6 cellular contexts compared by ENCODE assay signal in genomic region chr19:1214299-1214861, GRCh38. TPM values are rescaled to one million over a fixed set of nuclear protein-coding genes. Genes with fewer than 3 reads are reported as not detected.
DNase-seq lines count a peak whose midpoint lies in the region; ATAC-seq, FAIRE-seq and TF ChIP-seq lines count a peak whose summit lies in the region.

No MANE protein-coding gene starts in this region.

- WGBS in K562 (ENCODE audit: insufficient coverage, low coverage, missing lambda C conversion rate), result 90% methylated on average over 18 of the region's 21 CpGs

- peaks cover 22 to 79% of the 10 kb centered on the region in 2 experiments for H3K4me1 ChIP-seq in K562 (replicated peaks in 1 of 2; ENCODE audit: control insufficient read depth in 2 of 2, insufficient read depth in 2 of 2, low read length in 2 of 2)

- FAIRE-seq in GM12892 (lab: Jason Lieb, UNC) (peak; percentile 27), K562 (lab: Jason Lieb, UNC) (no peak)

- H3K27me3 ChIP-seq in K562 (ENCODE audit: control insufficient read depth in 2 of 2, insufficient read depth in 2 of 2, low read length in 2 of 2), result no peaks in the 10 kb centered on the region

- TF ChIP-seq POLR2A in GM12892 (IDR thresholded peaks at IDR 0.05; ENCODE audit: low read depth, low read length) (no peak), K562 (conservative IDR thresholded peaks at IDR 0.05) (no peak)

- POLR2A ChIA-PET in K562 (lab: Yijun Ruan, JAX), result interaction anchor here (0.5 to 1.2 kb wide), 6 partner anchors 11 to 227 kb away, joined by 3 to 5 read pairs (median 4); partner anchors contain the start of gene GPX4
- POLR2A ChIA-PET in naive thymus-derived CD8-positive, alpha-beta T cell (lab: Charles Lee), result interaction anchor here (0.6 to 1.1 kb wide), 3 partner anchors 22 to 217 kb away, joined by 3 to 4 read pairs (median 3); partner anchors contain the start of gene ARHGAP45

- ATAC-seq in K562 (no peak), GM19324 (IDR thresholded peaks at IDR 0.05; ENCODE audit: low FRiP score, unreplicated experiment) (no peak)
- ATAC-seq in naive thymus-derived CD8-positive, alpha-beta T cell, result no peak

- H4K20me1 ChIP-seq in K562 (replicated peaks; ENCODE audit: control insufficient read depth, insufficient read depth, low read length), result peaks cover 69% of the 10 kb centered on the region

- H3K4me1 Mint-ChIP-seq in naive thymus-derived CD8-positive, alpha-beta T cell, result peaks cover 16 to 43% (median 29%) of the 10 kb centered on the region in 4 donors

- no peak for TF ChIP-seq RAD21 in K562 (CRISPR knock-in tag; conservative IDR thresholded peaks at IDR 0.05 in 1 of 2, IDR thresholded peaks at IDR 0.05 in 1 of 2)

- CTCF ChIA-PET in K562 (lab: Yijun Ruan, JAX; ENCODE audit: low intra/inter-chr PET ratio), result interaction anchor here (0.5 kb wide), 1 partner anchor 101 kb away, joined by 3 read pairs; no protein-coding TSS in a partner anchor

- no peaks in the 10 kb centered on the region for H3K9me3 ChIP-seq in K562 (replicated peaks; ENCODE audit: control insufficient read depth, insufficient read depth, low read depth, low read length)

- no peak overlapping the region for H2AFZ ChIP-seq in K562 (ENCODE audit: low read depth, low read length)

- peaks cover 22% of the 10 kb centered on the region for H3K9me1 ChIP-seq in K562 (ENCODE audit: control insufficient read depth, insufficient read depth, low read length)

- H3K27me3 Mint-ChIP-seq in naive thymus-derived CD8-positive, alpha-beta T cell, result no peaks in the 10 kb centered on the region

- in situ Hi-C loops in K562 (cut with MboI), result no loop called here

- H3K27ac ChIP-seq in K562 (ENCODE audit: extremely low read depth, low read depth, low read length), result no peak overlapping the region; the same call in 2 of the 3 replicates

- peaks cover 0 to 23% (median 0%) of the 10 kb centered on the region in 3 donors for H3K36me3 Mint-ChIP-seq in naive thymus-derived CD8-positive, alpha-beta T cell

- DNase-seq in GM12892 (ENCODE audit: insufficient read length) (no peak), K562 (ENCODE audit: extremely low read depth in 1 of 4, low spot score in 3 of 4) (no peak), OCI-M2 (lab: John Stamatoyannopoulos, UW; ENCODE audit: unreplicated experiment) (no peak), retina (no peak)
- DNase-seq in naive thymus-derived CD8-positive, alpha-beta T cell, result no peak

- H3K36me3 ChIP-seq in K562 (ENCODE audit: control insufficient read depth, insufficient read depth, low read length), result peaks cover 75% of the 10 kb centered on the region; the same call in 2 of the 3 replicates

- peak overlapping the region in 1 of 2 experiments; percentile 11; a peak in 2 of 4 replicates for H3K9ac ChIP-seq in K562 (ENCODE audit: insufficient read depth in 1 of 2, low read depth in 2 of 2, low read length in 2 of 2)

- no peak for TF ChIP-seq EP300 in K562 (IDR thresholded peaks at IDR 0.05; ENCODE audit: low read length)

- intact Hi-C loops in K562 (cut with micrococcal nuclease), result no loop called here

- H3K79me2 ChIP-seq in K562 (ENCODE audit: control insufficient read depth, insufficient read depth, low read length), result peaks cover 95% of the 10 kb centered on the region

- H3K4me3 ChIP-seq in K562, result no peak overlapping the region

- TF ChIP-seq CTCF in K562 (IDR thresholded peaks at IDR 0.05 in 2 of 3, conservative IDR thresholded peaks at IDR 0.05 in 1 of 3; ENCODE audit: insufficient read depth in 2 of 3, low read depth in 1 of 3, low read length in 3 of 3), result 0 out of 6 replicates have a peak, but pooled peaks of 1 of the 3 experiments have one; percentile 7

- peak overlapping the region; percentile 85 to 95 (median 90) for H3K27ac Mint-ChIP-seq in naive thymus-derived CD8-positive, alpha-beta T cell

- H3K4me3 Mint-ChIP-seq in naive thymus-derived CD8-positive, alpha-beta T cell, result peak overlapping the region in 8 of 10 donors; percentile 47 to 89 (median 74)

- H3K9me3 Mint-ChIP-seq in naive thymus-derived CD8-positive, alpha-beta T cell, result no peaks in the 10 kb centered on the region

- no TSS peak for BruUV-seq in K562 (replicated peaks; lab: Mats Ljungman, UMichigan)

- no peak overlapping the region for H3K4me2 ChIP-seq in K562 (ENCODE audit: insufficient read depth, low read length)

RNA-seq across cellular contexts. Expression of gene STK11, which starts 8.8 kb away (rescaled TPM):
- 13.8 TPM for polyA plus RNA-seq in GM12892 (2012; ENCODE audit: missing spikeins)
- 76.0 and 175 TPM in 2 replicates for total RNA-seq in K562 (2011; cell fraction: chromatin; rRNA removed; ENCODE audit: low replicate concordance)
- total RNA-seq in K562 (2011; cell fraction: nucleolus; rRNA removed), result 128 and 133 TPM in 2 replicates
- total RNA-seq in K562 (2011; cell fraction: nucleoplasm; rRNA removed), result 58.7 and 79.5 TPM in 2 replicates
- 96.5 and 102 TPM in 2 replicates for total RNA-seq in K562 (2014; rRNA removed)
- total RNA-seq in K562 (2014; rRNA removed; fragmentation: Illumina TruSeq; extraction: Trizol), result 28.9 and 31.7 TPM in 2 replicates
- total RNA-seq in K562 (2015; rRNA removed; fragmentation: Illumina TruSeq; extraction: Trizol), result 40.6 and 43.2 TPM in 2 replicates
- total RNA-seq in K562 (2021), result 76.3 and 89.6 TPM in 2 replicates
- 31.2 and 34.3 TPM in 2 replicates for polyA plus RNA-seq in K562 (2011; rRNA removed)
- 37.0 and 67.8 TPM in 2 replicates for polyA plus RNA-seq in K562 (2011; cell fraction: cytosol; rRNA removed)
- 127 and 182 TPM in 2 replicates for polyA plus RNA-seq in K562 (2011; cell fraction: nucleus; rRNA removed)
- 49.5 and 76.3 TPM in 2 replicates for polyA plus RNA-seq in K562 (2012)
- polyA plus RNA-seq in K562 (2014; fragmentation: Illumina TruSeq; extraction: Trizol), result 22.0 and 39.1 TPM in 2 replicates
- polyA plus RNA-seq in K562 (2014; fragmentation: Nextera tagmentation; extraction: Ambion mirVana), result under 1 TPM; 0.15 to 1.00 TPM
- polyA plus RNA-seq in K562 (2014; rRNA removed), result 69.4 and 79.9 TPM in 2 replicates
- 38.2 and 43.6 TPM in 2 replicates for polyA minus RNA-seq in K562 (2011; rRNA and poly(A)+ RNA removed)
- polyA minus RNA-seq in K562 (2011; cell fraction: cytosol; rRNA and poly(A)+ RNA removed), result 33.9 and 37.0 TPM in 2 replicates
- 34.3 and 36.1 TPM in 2 replicates for polyA minus RNA-seq in K562 (2011; cell fraction: nucleus; rRNA and poly(A)+ RNA removed)
- 10 to 100 TPM; 91.5 to 96.0 TPM for total RNA-seq in naive thymus-derived CD8-positive, alpha-beta T cell
- 10 to 100 TPM; 12.3 to 43.9 (median 20.3) TPM for polyA plus RNA-seq in naive thymus-derived CD8-positive, alpha-beta T cell

RNA-seq across cellular contexts. Expression of gene CBARP, which starts 23.4 kb away (rescaled TPM):
- not detected for polyA plus RNA-seq in GM12892 (2012; ENCODE audit: missing spikeins)
- total RNA-seq in K562 (2011; cell fraction: chromatin; rRNA removed; ENCODE audit: low replicate concordance), result 2.8 and 13.5 TPM in 2 replicates
- 11.4 and 15.2 TPM in 2 replicates for total RNA-seq in K562 (2011; cell fraction: nucleolus; rRNA removed)
- 4.2 and 6.2 TPM in 2 replicates for total RNA-seq in K562 (2011; cell fraction: nucleoplasm; rRNA removed)
- total RNA-seq in K562 (2014; rRNA removed) (3.7 and 3.8 TPM in 2 replicates), K562 (2014; rRNA removed; fragmentation: Illumina TruSeq; extraction: Trizol) (0.18 TPM in 1 of 2 replicates, not detected in the other), K562 (2015; rRNA removed; fragmentation: Illumina TruSeq; extraction: Trizol) (1.3 and 1.4 TPM in 2 replicates), K562 (2021) (6.6 and 8.9 TPM in 2 replicates)
- polyA plus RNA-seq in K562 (2011; rRNA removed) (0.98 and 1.2 TPM in 2 replicates), K562 (2014; fragmentation: Illumina TruSeq; extraction: Trizol) (0.25 and 2.3 TPM in 2 replicates), K562 (2014; fragmentation: Nextera tagmentation; extraction: Ambion mirVana) (under 1 TPM in 1 of 2 experiments, not detected in 1; 0.03 TPM), K562 (2014; rRNA removed) (5.8 and 6.3 TPM in 2 replicates)
- 0.84 and 4.5 TPM in 2 replicates for polyA plus RNA-seq in K562 (2011; cell fraction: cytosol; rRNA removed)
- polyA plus RNA-seq in K562 (2011; cell fraction: nucleus; rRNA removed), result 8.2 and 25.4 TPM in 2 replicates
- polyA plus RNA-seq in K562 (2012), result 3.1 and 3.3 TPM in 2 replicates
- 0.11 and 0.15 TPM in 2 replicates for polyA minus RNA-seq in K562 (2011; rRNA and poly(A)+ RNA removed)
- 2.9 and 3.0 TPM in 2 replicates for polyA minus RNA-seq in K562 (2011; cell fraction: cytosol; rRNA and poly(A)+ RNA removed)
- polyA minus RNA-seq in K562 (2011; cell fraction: nucleus; rRNA and poly(A)+ RNA removed), result 3.0 and 3.8 TPM in 2 replicates
- not detected for total RNA-seq in naive thymus-derived CD8-positive, alpha-beta T cell
- not detected for polyA plus RNA-seq in naive thymus-derived CD8-positive, alpha-beta T cell

RNA-seq across cellular contexts. Expression of gene ATP5F1D, which starts 27.2 kb away (rescaled TPM):
- 63.3 TPM for polyA plus RNA-seq in GM12892 (2012; ENCODE audit: missing spikeins)
- 42.1 and 110 TPM in 2 replicates for total RNA-seq in K562 (2011; cell fraction: chromatin; rRNA removed; ENCODE audit: low replicate concordance)
- 116 and 129 TPM in 2 replicates for total RNA-seq in K562 (2011; cell fraction: nucleolus; rRNA removed)
- 74.0 and 85.6 TPM in 2 replicates for total RNA-seq in K562 (2011; cell fraction: nucleoplasm; rRNA removed)
- total RNA-seq in K562 (2014; rRNA removed), result 135 and 145 TPM in 2 replicates
- 3.9 and 4.6 TPM in 2 replicates for total RNA-seq in K562 (2014; rRNA removed; fragmentation: Illumina TruSeq; extraction: Trizol)
- total RNA-seq in K562 (2015; rRNA removed; fragmentation: Illumina TruSeq; extraction: Trizol), result 65.2 and 73.0 TPM in 2 replicates
- 409 and 434 TPM in 2 replicates for total RNA-seq in K562 (2021)
- 36.8 and 58.7 TPM in 2 replicates for polyA plus RNA-seq in K562 (2011; rRNA removed)
- 119 and 471 TPM in 2 replicates for polyA plus RNA-seq in K562 (2011; cell fraction: cytosol; rRNA removed)
- polyA plus RNA-seq in K562 (2011; cell fraction: nucleus; rRNA removed), result 90.5 and 137 TPM in 2 replicates
- polyA plus RNA-seq in K562 (2012), result 278 and 318 TPM in 2 replicates
- polyA plus RNA-seq in K562 (2014; fragmentation: Illumina TruSeq; extraction: Trizol), result 18.7 and 106 TPM in 2 replicates
- 10 to 100 TPM in 1 of 2 experiments, 1 to 10 TPM in 1; 9.7 to 23.3 TPM for polyA plus RNA-seq in K562 (2014; fragmentation: Nextera tagmentation; extraction: Ambion mirVana)
- polyA plus RNA-seq in K562 (2014; rRNA removed), result 233 and 236 TPM in 2 replicates
- polyA minus RNA-seq in K562 (2011; rRNA and poly(A)+ RNA removed), result 16.5 and 29.9 TPM in 2 replicates
- 115 and 175 TPM in 2 replicates for polyA minus RNA-seq in K562 (2011; cell fraction: cytosol; rRNA and poly(A)+ RNA removed)
- polyA minus RNA-seq in K562 (2011; cell fraction: nucleus; rRNA and poly(A)+ RNA removed), result 28.8 and 35.8 TPM in 2 replicates
- 10 to 100 TPM; 83.9 to 89.0 TPM for total RNA-seq in naive thymus-derived CD8-positive, alpha-beta T cell
- 100 to 1,000 TPM; 214 to 264 (median 262) TPM for polyA plus RNA-seq in naive thymus-derived CD8-positive, alpha-beta T cell

RNA-seq across cellular contexts. Expression of gene MIDN, which starts 34.0 kb away (rescaled TPM):
- 8.9 TPM for polyA plus RNA-seq in GM12892 (2012; ENCODE audit: missing spikeins)
- total RNA-seq in K562 (2011; cell fraction: chromatin; rRNA removed; ENCODE audit: low replicate concordance), result 30.7 and 106 TPM in 2 replicates
- total RNA-seq in K562 (2011; cell fraction: nucleolus; rRNA removed), result 81.7 and 90.7 TPM in 2 replicates
- 55.1 and 88.1 TPM in 2 replicates for total RNA-seq in K562 (2011; cell fraction: nucleoplasm; rRNA removed)
- total RNA-seq in K562 (2014; rRNA removed) (13.5 and 20.8 TPM in 2 replicates), K562 (2014; rRNA removed; fragmentation: Illumina TruSeq; extraction: Trizol) (3.9 and 4.8 TPM in 2 replicates), K562 (2015; rRNA removed; fragmentation: Illumina TruSeq; extraction: Trizol) (10.1 and 11.0 TPM in 2 replicates), K562 (2021) (120 and 121 TPM in 2 replicates)
- polyA plus RNA-seq in K562 (2011; rRNA removed) (7.0 and 10.2 TPM in 2 replicates), K562 (2014; fragmentation: Illumina TruSeq; extraction: Trizol) (20.5 and 38.3 TPM in 2 replicates), K562 (2014; fragmentation: Nextera tagmentation; extraction: Ambion mirVana) (1 to 10 TPM in 1 of 2 experiments, under 1 TPM in 1; 0.17 to 1.5 TPM), K562 (2014; rRNA removed) (41.3 and 44.6 TPM in 2 replicates)
- 14.0 and 26.8 TPM in 2 replicates for polyA plus RNA-seq in K562 (2011; cell fraction: cytosol; rRNA removed)
- 44.8 and 87.0 TPM in 2 replicates for polyA plus RNA-seq in K562 (2011; cell fraction: nucleus; rRNA removed)
- polyA plus RNA-seq in K562 (2012), result 29.5 and 39.8 TPM in 2 replicates
- 2.7 and 3.0 TPM in 2 replicates for polyA minus RNA-seq in K562 (2011; rRNA and poly(A)+ RNA removed)
- polyA minus RNA-seq in K562 (2011; cell fraction: cytosol; rRNA and poly(A)+ RNA removed), result 29.9 and 43.2 TPM in 2 replicates
- polyA minus RNA-seq in K562 (2011; cell fraction: nucleus; rRNA and poly(A)+ RNA removed), result 28.0 and 34.2 TPM in 2 replicates
- 10 to 100 TPM; 31.2 to 35.4 TPM for total RNA-seq in naive thymus-derived CD8-positive, alpha-beta T cell
- 1 to 10 TPM; 1.1 to 8.2 (median 6.6) TPM for polyA plus RNA-seq in naive thymus-derived CD8-positive, alpha-beta T cell

RNA-seq across cellular contexts. Expression of gene SBNO2, which starts 40.3 kb away (rescaled TPM):
- 6.4 TPM for polyA plus RNA-seq in GM12892 (2012; ENCODE audit: missing spikeins)
- 26.2 and 103 TPM in 2 replicates for total RNA-seq in K562 (2011; cell fraction: chromatin; rRNA removed; ENCODE audit: low replicate concordance)
- total RNA-seq in K562 (2011; cell fraction: nucleolus; rRNA removed), result 64.1 and 67.7 TPM in 2 replicates
- 28.6 and 30.7 TPM in 2 replicates for total RNA-seq in K562 (2011; cell fraction: nucleoplasm; rRNA removed)
- 18.6 and 23.1 TPM in 2 replicates for total RNA-seq in K562 (2014; rRNA removed)
- 4.0 and 6.3 TPM in 2 replicates for total RNA-seq in K562 (2014; rRNA removed; fragmentation: Illumina TruSeq; extraction: Trizol)
- total RNA-seq in K562 (2015; rRNA removed; fragmentation: Illumina TruSeq; extraction: Trizol), result 6.7 and 7.8 TPM in 2 replicates
- 46.2 and 49.0 TPM in 2 replicates for total RNA-seq in K562 (2021)
- 6.7 and 9.3 TPM in 2 replicates for polyA plus RNA-seq in K562 (2011; rRNA removed)
- polyA plus RNA-seq in K562 (2011; cell fraction: cytosol; rRNA removed), result 7.4 and 14.1 TPM in 2 replicates
- polyA plus RNA-seq in K562 (2011; cell fraction: nucleus; rRNA removed), result 45.7 and 79.0 TPM in 2 replicates
- 20.3 and 27.1 TPM in 2 replicates for polyA plus RNA-seq in K562 (2012)
- polyA plus RNA-seq in K562 (2014; fragmentation: Illumina TruSeq; extraction: Trizol), result 5.2 and 13.0 TPM in 2 replicates
- polyA plus RNA-seq in K562 (2014; fragmentation: Nextera tagmentation; extraction: Ambion mirVana), result under 1 TPM; 0.01 to 0.04 TPM
- 21.5 and 23.1 TPM in 2 replicates for polyA plus RNA-seq in K562 (2014; rRNA removed)
- polyA minus RNA-seq in K562 (2011; rRNA and poly(A)+ RNA removed), result 3.7 and 8.1 TPM in 2 replicates
- 16.7 and 22.1 TPM in 2 replicates for polyA minus RNA-seq in K562 (2011; cell fraction: cytosol; rRNA and poly(A)+ RNA removed)
- 20.7 and 21.3 TPM in 2 replicates for polyA minus RNA-seq in K562 (2011; cell fraction: nucleus; rRNA and poly(A)+ RNA removed)
- total RNA-seq in naive thymus-derived CD8-positive, alpha-beta T cell, result 10 to 100 TPM; 69.7 to 82.4 TPM
- polyA plus RNA-seq in naive thymus-derived CD8-positive, alpha-beta T cell, result 1 to 10 TPM in 2 of 3 donors, under 1 TPM in 1; 0.68 to 2.3 (median 1.0) TPM
